Comparison of ENCODE assay signal across 1 cellular context in genomic region chr20:9130407-9130995, GRCh38.
TF ChIP-seq lines count a peak whose summit lies in the region.

No MANE protein-coding gene starts in this region.

TF ChIP-seq in IMR-90, 13 proteins besides CTCF, POLR2A, EP300 and RAD21 (continued from another document):
- TF ChIP-seq USF2 (IDR thresholded peaks at IDR 0.05; ENCODE audit: low read depth, low read length), result no peak
- TF ChIP-seq MAFK (IDR thresholded peaks at IDR 0.05; ENCODE audit: low read depth, low read length), result no peak
- TF ChIP-seq CEBPB (IDR thresholded peaks at IDR 0.05; ENCODE audit: low read depth, low read length), result no peak
- no peak for TF ChIP-seq FOS (IDR thresholded peaks at IDR 0.05; ENCODE audit: low read depth, low read length)
- no peak for TF ChIP-seq RCOR1 (IDR thresholded peaks at IDR 0.05; ENCODE audit: insufficient replicate concordance, low read length)
- no peak for TF ChIP-seq MAZ (IDR thresholded peaks at IDR 0.05; ENCODE audit: borderline replicate concordance, low read depth, low read length)
